Comparison of ENCODE assay signal across 1 cellular context in the genomic region with DNA sequence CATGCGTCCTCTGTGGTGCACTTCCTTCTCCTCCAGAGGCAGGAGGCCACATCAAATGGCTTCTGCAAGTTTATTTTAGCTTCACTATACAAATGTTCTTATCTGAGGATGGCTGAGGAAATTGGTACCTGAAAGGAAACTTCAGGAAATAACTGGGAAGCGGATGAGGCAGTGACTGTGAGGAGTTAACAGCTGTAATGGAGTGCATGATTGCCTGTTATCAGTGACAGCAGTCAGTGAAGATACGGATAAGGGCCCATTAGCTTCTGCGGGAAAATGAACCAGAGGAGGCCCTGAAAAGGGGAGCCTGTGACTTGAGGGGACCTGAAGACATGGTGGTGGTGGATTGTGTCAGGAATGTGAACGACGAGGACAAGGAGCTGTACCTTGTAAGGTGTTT.
TF ChIP-seq lines count a peak whose summit lies in the region.

No MANE protein-coding gene starts in this region.

TF ChIP-seq in H1, 55 proteins besides CTCF, POLR2A, EP300 and RAD21 (continued from another document):
- TF ChIP-seq POLR2AphosphoS5 (IDR thresholded peaks at IDR 0.05; ENCODE audit: low read depth, low read length) (no peak), HDAC2 (IDR thresholded peaks at IDR 0.05; ENCODE audit: borderline replicate concordance in 1 of 2, low read depth in 2 of 2, low read length in 2 of 2) (no peak), RXRA (IDR thresholded peaks at IDR 0.05; ENCODE audit: insufficient read depth, low read depth, low read length) (no peak), CREB1 (IDR thresholded peaks at IDR 0.05) (no peak), TAF1 (IDR thresholded peaks at IDR 0.05; ENCODE audit: low read depth, low read length) (no peak), CHD2 (IDR thresholded peaks at IDR 0.05; ENCODE audit: low read length) (no peak), EZH2 (IDR thresholded peaks at IDR 0.05; ENCODE audit: low read depth, low read length, severe bottlenecking) (no peak), TAF7 (optimal IDR thresholded peaks at IDR 0.05; ENCODE audit: borderline replicate concordance, low read depth, low read length) (no peak)
